8 cellular contexts compared by ENCODE assay signal in the genomic region with DNA sequence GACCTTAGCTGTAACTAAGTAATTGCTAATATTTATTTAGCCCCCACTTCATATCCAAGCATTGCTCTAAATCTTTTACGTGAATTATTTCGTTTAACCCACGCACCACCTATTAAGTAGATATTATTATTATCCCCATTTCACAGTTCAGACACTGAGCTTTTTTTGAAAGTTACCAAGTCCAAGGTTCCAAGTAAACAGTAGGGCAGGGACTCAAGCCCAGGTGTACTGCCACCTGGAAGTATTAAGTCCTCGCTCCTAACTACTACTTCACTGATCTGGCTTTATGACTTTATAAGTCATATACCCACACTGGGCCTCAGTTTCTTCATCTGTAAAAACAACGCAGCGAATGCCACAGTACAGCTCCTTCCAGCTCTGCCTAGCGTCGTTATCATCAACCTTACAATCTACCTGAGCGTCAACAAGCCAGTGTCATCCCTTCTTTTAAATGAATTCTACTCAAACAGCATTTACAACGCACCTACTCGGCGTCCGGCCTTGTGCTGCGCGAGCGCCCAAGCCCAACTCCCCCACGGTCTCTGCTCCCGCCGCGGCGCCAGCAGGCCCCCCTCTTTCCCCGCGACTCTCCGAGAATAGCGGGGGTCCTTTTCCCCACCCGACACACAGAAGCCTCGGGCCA. TPM values are rescaled to one million over a fixed set of nuclear protein-coding genes. Genes with fewer than 3 reads are reported as not detected.
DNase-seq lines count a peak whose midpoint lies in the region; ATAC-seq and TF ChIP-seq lines count a peak whose summit lies in the region.

No MANE protein-coding gene starts in this region.

- H3K27me3 Mint-ChIP-seq in Calu3 (ENCODE audit: unreplicated experiment), result no peaks in the 10 kb centered on the region
- H3K27me3 Mint-ChIP-seq in activated T-helper 17 cell treated with anti-CD3 and anti-CD28 coated beads, Interleukin-2, amount 50 U/mL, for 72 hours, result peaks cover 4% of the 10 kb centered on the region

- H3K9me3 Mint-ChIP-seq in Calu3 (ENCODE audit: low read depth, unreplicated experiment), result no peaks in the 10 kb centered on the region
- no peaks in the 10 kb centered on the region for H3K9me3 Mint-ChIP-seq in activated T-helper 17 cell treated with anti-CD3 and anti-CD28 coated beads, Interleukin-2, amount 50 U/mL, for 72 hours

- peaks cover 22% of the 10 kb centered on the region for H3K36me3 Mint-ChIP-seq in Calu3 (ENCODE audit: insufficient read depth, unreplicated experiment)
- H3K36me3 Mint-ChIP-seq in activated T-helper 17 cell treated with anti-CD3 and anti-CD28 coated beads, Interleukin-2, amount 50 U/mL, for 72 hours (ENCODE audit: low read depth), result peaks cover 6% of the 10 kb centered on the region

- intact Hi-C loops in Calu3 (cut with micrococcal nuclease; ENCODE audit: unreplicated experiment), result loop anchor here (2.0 to 5.0 kb wide), 2 partner anchors 49 to 74 kb away; no protein-coding TSS in a partner anchor
- intact Hi-C loops in Right ventricle myocardium superior (cut with DNase I), result no loop called here

- H3K4me3 Mint-ChIP-seq in Calu3 (ENCODE audit: low read depth, unreplicated experiment), result peak overlapping the region; percentile 100
- H3K4me3 Mint-ChIP-seq in activated T-helper 17 cell treated with anti-CD3 and anti-CD28 coated beads, Interleukin-2, amount 50 U/mL, for 72 hours, result peak overlapping the region; percentile 88

- peak overlapping the region; percentile 88 for H3K27ac ChIP-seq in KOPT-K1 (ENCODE audit: low read depth, low read length, poor library complexity, severe bottlenecking)

- H3K36me3 ChIP-seq in KOPT-K1 (ENCODE audit: insufficient read depth, low read length), result no peaks in the 10 kb centered on the region

- peaks cover 28% of the 10 kb centered on the region for H3K4me1 Mint-ChIP-seq in Calu3 (ENCODE audit: low read depth, unreplicated experiment)
- peaks cover 26% of the 10 kb centered on the region for H3K4me1 Mint-ChIP-seq in activated T-helper 17 cell treated with anti-CD3 and anti-CD28 coated beads, Interleukin-2, amount 50 U/mL, for 72 hours

- ATAC-seq in GM21447 (IDR thresholded peaks at IDR 0.05; ENCODE audit: unreplicated experiment), result peak; percentile 15
- ATAC-seq in activated T-helper 17 cell treated with anti-CD3 and anti-CD28 coated beads, Interleukin-2, amount 50 U/mL, for 72 hours (replicated peaks), result peak; percentile 11
- ATAC-seq in Right ventricle myocardium superior (ENCODE audit: poor library complexity), result peak; percentile 26

- CTCF ChIA-PET in Calu3 (lab: Charles Lee), result interaction anchor here (0.6 to 1.3 kb wide), 2 partner anchors 72 to 1270 kb away, joined by 3 to 9 read pairs; no protein-coding TSS in a partner anchor

- peak overlapping the region; percentile 96 for H3K27ac Mint-ChIP-seq in Calu3 (ENCODE audit: unreplicated experiment)
- peak overlapping the region; percentile 97 for H3K27ac Mint-ChIP-seq in activated T-helper 17 cell treated with anti-CD3 and anti-CD28 coated beads, Interleukin-2, amount 50 U/mL, for 72 hours

- BruUV-seq in Calu3 (replicated peaks; lab: Mats Ljungman, UMichigan), result TSS peak; percentile 60

- no peaks in the 10 kb centered on the region for H3K9me3 ChIP-seq in KOPT-K1 (ENCODE audit: insufficient read depth, low read length, poor library complexity, severe bottlenecking)

- no peak for DNase-seq in Calu3
- DNase-seq in Right ventricle myocardium superior, result no peak
- peak; percentile 33 for DNase-seq in pons (ENCODE audit: low spot score)
- no peak for DNase-seq in NCI-H446 treated with DMSO at 0.1 percent for 48 hours (lab: John Stamatoyannopoulos, UW)
- DNase-seq in iPS-NIHi11 (ENCODE audit: low spot score), result no peak

- TF ChIP-seq CTCF in Calu3 (IDR thresholded peaks at IDR 0.05; ENCODE audit: unreplicated experiment), result no peak

RNA-seq across cellular contexts. Expression of a gene that starts 0.6 kb away (rescaled TPM):
- 71.8 and 72.0 TPM in 2 replicates for total RNA-seq in Calu3 (2022)
- total RNA-seq in activated T-helper 17 cell treated with anti-CD3 and anti-CD28 coated beads, Interleukin-2, amount 50 U/mL, for 72 hours, result 10 to 100 TPM; 24.2 to 33.5 TPM
- 18.5 TPM for total RNA-seq in Right ventricle myocardium superior

RNA-seq across cellular contexts. Expression of a gene that starts 48.6 kb away (rescaled TPM):
- total RNA-seq in Calu3 (2022) (31.6 and 40.0 TPM in 2 replicates), Right ventricle myocardium superior (96.1 TPM)
- total RNA-seq in activated T-helper 17 cell treated with anti-CD3 and anti-CD28 coated beads, Interleukin-2, amount 50 U/mL, for 72 hours, result 10 to 100 TPM; 18.9 to 68.5 TPM
